Comparison of ENCODE assay signal across 1 cellular context in genomic region chr5:177516601-177517568, GRCh38.
TF ChIP-seq lines count a peak whose summit lies in the region.

DDX41 (minus strand) TSS chr5:177516961; CDS start chr5:177516945, 16 bp downstream.

TF ChIP-seq in HepG2, 621 proteins besides CTCF, POLR2A, EP300 and RAD21 (continued from another document and continues in another):
- TF ChIP-seq LBX2 (CRISPR knock-in tag; IDR thresholded peaks at IDR 0.05; ENCODE audit: borderline replicate concordance) (peak; percentile 90; the same call in 1 of the 2 replicates), ARNTL (CRISPR knock-in tag; IDR thresholded peaks at IDR 0.05) (peak; percentile 73), ZNF513 (CRISPR knock-in tag; conservative IDR thresholded peaks at IDR 0.05) (peak; percentile 79; the same call in 1 of the 2 replicates), ZNF646 (CRISPR knock-in tag; IDR thresholded peaks at IDR 0.05) (no peak), AGO2 (optimal IDR thresholded peaks at IDR 0.05; ENCODE audit: low read depth, low read length) (peak; percentile 94), SETDB1 (CRISPR knock-in tag; IDR thresholded peaks at IDR 0.05; ENCODE audit: borderline replicate concordance) (no peak), MAX (IDR thresholded peaks at IDR 0.05) (peak; percentile 91), HNRNPK (IDR thresholded peaks at IDR 0.05; ENCODE audit: low read depth, low read length, poor library complexity, severe bottlenecking) (no peak), HBP1 (CRISPR knock-in tag; IDR thresholded peaks at IDR 0.05; ENCODE audit: low read depth) (no peak; the same call in 1 of the 2 replicates), THYN1 (CRISPR knock-in tag; IDR thresholded peaks at IDR 0.05; ENCODE audit: borderline replicate concordance, low read depth) (no peak), ZBTB38 (CRISPR knock-in tag; IDR thresholded peaks at IDR 0.05) (peak; percentile 57; the same call in 1 of the 2 replicates), HDAC2 (CRISPR knock-in tag; IDR thresholded peaks at IDR 0.05) (peak; percentile 97), JUN (CRISPR knock-in tag; IDR thresholded peaks at IDR 0.05) (peak; percentile 61), ZNF574 (CRISPR knock-in tag; IDR thresholded peaks at IDR 0.05) (peak; percentile 100), ZNF577 (CRISPR knock-in tag; IDR thresholded peaks at IDR 0.05; ENCODE audit: borderline replicate concordance, low read depth) (0 out of 2 replicates have a peak, but pooled peaks have one; percentile 82), ZNF784 (CRISPR knock-in tag; IDR thresholded peaks at IDR 0.05; ENCODE audit: borderline replicate concordance) (peak; percentile 44; the same call in 1 of the 2 replicates), ZNF362 (CRISPR knock-in tag; IDR thresholded peaks at IDR 0.05; ENCODE audit: borderline replicate concordance) (peak; percentile 52; the same call in 1 of the 2 replicates), NFE2L1 (CRISPR knock-in tag; IDR thresholded peaks at IDR 0.05; ENCODE audit: borderline replicate concordance) (no peak), MEF2D (CRISPR knock-in tag; IDR thresholded peaks at IDR 0.05) (peak; percentile 80; the same call in 1 of the 2 replicates), CHD4 (IDR thresholded peaks at IDR 0.05; ENCODE audit: borderline replicate concordance, low read length) (no peak), ZIK1 (CRISPR knock-in tag; IDR thresholded peaks at IDR 0.05; ENCODE audit: borderline replicate concordance, low read depth) (peak; percentile 94; the same call in 1 of the 2 replicates), PLSCR1 (CRISPR knock-in tag; IDR thresholded peaks at IDR 0.05; ENCODE audit: borderline replicate concordance) (no peak), MED1 (CRISPR knock-in tag; IDR thresholded peaks at IDR 0.05) (peak; percentile 82), FOXA3 (CRISPR knock-in tag; IDR thresholded peaks at IDR 0.05) (peak; percentile 69; the same call in 1 of the 2 replicates), NR2F2 (IDR thresholded peaks at IDR 0.05; ENCODE audit: borderline replicate concordance, low read depth) (peak; percentile 26; the same call in 1 of the 2 replicates), TRAFD1 (CRISPR knock-in tag; IDR thresholded peaks at IDR 0.05; ENCODE audit: borderline replicate concordance) (no peak), CREM (IDR thresholded peaks at IDR 0.05) (peak; percentile 94), CREM (CRISPR knock-in tag; IDR thresholded peaks at IDR 0.05) (no peak), TAF1 (CRISPR knock-in tag; IDR thresholded peaks at IDR 0.05) (peak; percentile 97), NONO (IDR thresholded peaks at IDR 0.05) (no peak), NONO (CRISPR knock-in tag; conservative IDR thresholded peaks at IDR 0.05) (peak; percentile 98), ZFAT (CRISPR knock-in tag; conservative IDR thresholded peaks at IDR 0.05) (no peak), ZNF841 (CRISPR knock-in tag; IDR thresholded peaks at IDR 0.05; ENCODE audit: borderline replicate concordance) (no peak; the same call in 1 of the 2 replicates), MYC (CRISPR knock-in tag; IDR thresholded peaks at IDR 0.05; ENCODE audit: borderline replicate concordance) (peak; percentile 92), KDM5A (IDR thresholded peaks at IDR 0.05; ENCODE audit: borderline replicate concordance, low read length) (peak; percentile 95), MAF1 (CRISPR knock-in tag; IDR thresholded peaks at IDR 0.05; ENCODE audit: borderline replicate concordance) (peak; percentile 72), DMTF1 (CRISPR knock-in tag; IDR thresholded peaks at IDR 0.05) (no peak), DRAP1 (CRISPR knock-in tag; IDR thresholded peaks at IDR 0.05) (peak; percentile 91)
